Comparison of ENCODE assay signal across 10 cellular contexts in the genomic region with DNA sequence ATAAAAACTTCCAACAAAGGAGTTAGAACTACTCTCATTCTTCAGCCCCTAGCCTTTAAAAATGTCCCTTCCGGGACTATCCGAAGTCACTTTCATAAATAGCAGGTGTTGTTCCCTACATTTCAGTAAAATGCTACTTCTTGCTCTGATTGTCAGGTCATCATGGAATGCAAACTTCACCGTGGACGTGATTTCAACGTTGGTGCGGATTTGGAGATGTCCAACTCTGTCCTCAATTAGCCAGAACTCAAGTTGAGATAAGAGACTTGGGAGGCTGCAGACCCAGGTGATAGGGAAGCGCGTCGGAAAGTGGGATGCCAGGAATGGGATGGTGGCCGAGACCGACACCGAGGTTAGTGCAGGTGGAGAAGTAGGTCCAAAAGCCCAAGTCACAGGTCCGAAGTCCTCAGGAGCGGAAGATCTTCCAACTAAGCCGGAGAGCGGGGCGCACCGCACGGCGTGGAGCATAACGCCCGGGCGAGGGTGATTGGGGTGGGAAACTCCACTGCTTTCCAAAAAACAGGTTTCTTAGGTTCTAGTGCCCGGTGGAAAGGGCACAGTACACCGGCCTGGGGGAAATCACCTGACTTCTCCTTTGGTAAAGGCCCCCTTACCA. TPM values are rescaled to one million over a fixed set of nuclear protein-coding genes. Genes with fewer than 3 reads are reported as not detected.
DNase-seq lines count a peak whose midpoint lies in the region; ATAC-seq and TF ChIP-seq lines count a peak whose summit lies in the region.
"Had no signal": no experiment of that assay in that cellular context is flagged by ENCODE, and none has a peak within 500 bp of the region (broad histone marks: within the 10 kb centered on the region; RNA-seq: fewer than 3 reads in every experiment).

No MANE protein-coding gene starts in this region.

- H3K36me3 Mint-ChIP-seq in activated naive CD4-positive, alpha-beta T cell treated with anti-CD3 and anti-CD28 coated beads, Interleukin-2, amount 50 U/mL, for 24 hours: peaks cover 14% of the 10 kb centered on the region
- peaks cover 24% of the 10 kb centered on the region for H3K36me3 Mint-ChIP-seq in activated T-helper 1 cell treated with anti-CD3 and anti-CD28 coated beads, Interleukin-12 subunit alpha, Interleukin-12 subunit beta, Interleukin-2, Interleukin-4 antibody, amounts not matched to agents 30 ng/mL and 10 ng/mL and 1 ng/mL, durations not matched to agents 14 hours and 24 hours and 36 hours (ENCODE audit: low read depth)
- H3K36me3 Mint-ChIP-seq in immature natural killer cell: peaks cover 9 to 13% (median 9%) of the 10 kb centered on the region in 3 donors

- peak overlapping the region; percentile 66 for H3K27ac Mint-ChIP-seq in activated naive CD4-positive, alpha-beta T cell treated with anti-CD3 and anti-CD28 coated beads, Interleukin-2, amount 50 U/mL, for 24 hours
- H3K27ac Mint-ChIP-seq in activated T-helper 1 cell treated with anti-CD3 and anti-CD28 coated beads, Interleukin-12 subunit alpha, Interleukin-12 subunit beta, Interleukin-2, Interleukin-4 antibody, amounts not matched to agents 30 ng/mL and 10 ng/mL and 1 ng/mL, durations not matched to agents 14 hours and 24 hours and 36 hours: peak overlapping the region; percentile 79
- peak overlapping the region; percentile 85 to 94 (median 86) for H3K27ac Mint-ChIP-seq in immature natural killer cell

- peaks cover 30% of the 10 kb centered on the region for H3K4me1 Mint-ChIP-seq in activated naive CD4-positive, alpha-beta T cell treated with anti-CD3 and anti-CD28 coated beads, Interleukin-2, amount 50 U/mL, for 24 hours
- peaks cover 36% of the 10 kb centered on the region for H3K4me1 Mint-ChIP-seq in activated T-helper 1 cell treated with anti-CD3 and anti-CD28 coated beads, Interleukin-12 subunit alpha, Interleukin-12 subunit beta, Interleukin-2, Interleukin-4 antibody, amounts not matched to agents 30 ng/mL and 10 ng/mL and 1 ng/mL, durations not matched to agents 14 hours and 24 hours and 36 hours (ENCODE audit: low read depth)
- H3K4me1 Mint-ChIP-seq in immature natural killer cell: peaks cover 34 to 44% of the 10 kb centered on the region in 2 donors

- H3K36me3 ChIP-seq in suprapubic skin: peaks cover 13% of the 10 kb centered on the region

- no peaks in the 10 kb centered on the region for H3K9me3 ChIP-seq in suprapubic skin

- TF ChIP-seq EP300 in suprapubic skin (IDR thresholded peaks at IDR 0.05): no peak

- no peak for TF ChIP-seq CTCF in suprapubic skin (IDR thresholded peaks at IDR 0.05)

- peaks cover 10% of the 10 kb centered on the region for H3K9me3 Mint-ChIP-seq in activated naive CD4-positive, alpha-beta T cell treated with anti-CD3 and anti-CD28 coated beads, Interleukin-2, amount 50 U/mL, for 24 hours
- peaks cover 4% of the 10 kb centered on the region for H3K9me3 Mint-ChIP-seq in activated T-helper 1 cell treated with anti-CD3 and anti-CD28 coated beads, Interleukin-12 subunit alpha, Interleukin-12 subunit beta, Interleukin-2, Interleukin-4 antibody, amounts not matched to agents 30 ng/mL and 10 ng/mL and 1 ng/mL, durations not matched to agents 14 hours and 24 hours and 36 hours
- H3K9me3 Mint-ChIP-seq in immature natural killer cell: peaks cover 0 to 2% (median 0%) of the 10 kb centered on the region in 6 donors

- H3K4me3 Mint-ChIP-seq in activated naive CD4-positive, alpha-beta T cell treated with anti-CD3 and anti-CD28 coated beads, Interleukin-2, amount 50 U/mL, for 24 hours: peak overlapping the region; percentile 73
- peak overlapping the region; percentile 74 for H3K4me3 Mint-ChIP-seq in activated T-helper 1 cell treated with anti-CD3 and anti-CD28 coated beads, Interleukin-12 subunit alpha, Interleukin-12 subunit beta, Interleukin-2, Interleukin-4 antibody, amounts not matched to agents 30 ng/mL and 10 ng/mL and 1 ng/mL, durations not matched to agents 14 hours and 24 hours and 36 hours
- peak overlapping the region; percentile 73 to 89 (median 84) for H3K4me3 Mint-ChIP-seq in immature natural killer cell

- H3K27me3 Mint-ChIP-seq in activated naive CD4-positive, alpha-beta T cell treated with anti-CD3 and anti-CD28 coated beads, Interleukin-2, amount 50 U/mL, for 24 hours: peaks cover 36% of the 10 kb centered on the region
- peaks cover 33% of the 10 kb centered on the region for H3K27me3 Mint-ChIP-seq in activated T-helper 1 cell treated with anti-CD3 and anti-CD28 coated beads, Interleukin-12 subunit alpha, Interleukin-12 subunit beta, Interleukin-2, Interleukin-4 antibody, amounts not matched to agents 30 ng/mL and 10 ng/mL and 1 ng/mL, durations not matched to agents 14 hours and 24 hours and 36 hours (ENCODE audit: insufficient read depth)
- H3K27me3 Mint-ChIP-seq in immature natural killer cell (ENCODE audit: low read depth in 3 of 3): peaks cover 29 to 56% (median 31%) of the 10 kb centered on the region in 3 donors

- H3K4me1 ChIP-seq in suprapubic skin: peaks cover 30% of the 10 kb centered on the region

- no peak overlapping the region for H3K27ac ChIP-seq in suprapubic skin
- H3K27ac ChIP-seq: SK-N-MC had no signal

- TF ChIP-seq POLR2A in suprapubic skin (IDR thresholded peaks at IDR 0.05): no peak

- H3K27me3 ChIP-seq in suprapubic skin: peaks cover 53% of the 10 kb centered on the region

- 74% methylated on average over 25 of the region's 25 CpGs for WGBS in suprapubic skin

- H3K4me3 ChIP-seq in suprapubic skin: peak overlapping the region; percentile 57
- H3K4me3 ChIP-seq: SK-N-MC had no signal

- intact Hi-C loops in activated T-helper 1 cell treated with anti-CD3 and anti-CD28 coated beads, Interleukin-12 subunit alpha, Interleukin-12 subunit beta, Interleukin-2, Interleukin-4 antibody, amounts not matched to agents 30 ng/mL and 10 ng/mL and 1 ng/mL, durations not matched to agents 14 hours and 24 hours and 36 hours (cut with micrococcal nuclease): loop anchor here (1.0 kb wide), 1 partner anchor 8 kb away; no protein-coding TSS in a partner anchor

- DNase-seq in activated naive CD4-positive, alpha-beta T cell (lab: John Stamatoyannopoulos, UW): no peak
- no peak for DNase-seq in activated T-helper 1 cell treated with anti-CD3 and anti-CD28 coated beads, Interleukin-12 subunit alpha, Interleukin-12 subunit beta, Interleukin-2, Interleukin-4 antibody, amounts not matched to agents 30 ng/mL and 10 ng/mL and 1 ng/mL, durations not matched to agents 14 hours and 24 hours and 36 hours (ENCODE audit: low spot score)
- DNase-seq in immature natural killer cell: no peak
- no peak for DNase-seq in suprapubic skin (ENCODE audit: low spot score in 2 of 2)
- DNase-seq: NCI-H82 had no signal

- ATAC-seq in HG03442 (IDR thresholded peaks at IDR 0.05; ENCODE audit: unreplicated experiment): no peak
- no peak for ATAC-seq in HG03175 (IDR thresholded peaks at IDR 0.05; ENCODE audit: unreplicated experiment)
- no peak for ATAC-seq in HG02642 (IDR thresholded peaks at IDR 0.05; ENCODE audit: poor library complexity, unreplicated experiment)

RNA-seq across cellular contexts. Expression of a gene that starts 11.5 kb away (rescaled TPM):
- total RNA-seq in activated T-helper 1 cell treated with anti-CD3 and anti-CD28 coated beads, Interleukin-12 subunit alpha, Interleukin-12 subunit beta, Interleukin-2, Interleukin-4 antibody, amounts not matched to agents 30 ng/mL and 10 ng/mL and 1 ng/mL, durations not matched to agents 14 hours and 24 hours and 36 hours: 0.18 TPM in 1 of 2 replicates, not detected in the other
- not detected for polyA plus RNA-seq in immature natural killer cell
- total RNA-seq in suprapubic skin: 1 to 10 TPM in 1 of 4 donors, under 1 TPM in 2, not detected in 1; 0.34 to 1.1 (median 0.72) TPM

RNA-seq across cellular contexts. Expression of a gene that starts 12.9 kb away (rescaled TPM):
- total RNA-seq in activated T-helper 1 cell treated with anti-CD3 and anti-CD28 coated beads, Interleukin-12 subunit alpha, Interleukin-12 subunit beta, Interleukin-2, Interleukin-4 antibody, amounts not matched to agents 30 ng/mL and 10 ng/mL and 1 ng/mL, durations not matched to agents 14 hours and 24 hours and 36 hours: 59.3 and 66.5 TPM in 2 replicates
- polyA plus RNA-seq in immature natural killer cell: 10 to 100 TPM; 23.4 to 52.9 (median 29.6) TPM
- 10 to 100 TPM; 24.4 to 55.3 (median 38.5) TPM for total RNA-seq in suprapubic skin

RNA-seq across cellular contexts. Expression of a gene that starts 17.6 kb away (rescaled TPM):
- total RNA-seq in activated T-helper 1 cell treated with anti-CD3 and anti-CD28 coated beads, Interleukin-12 subunit alpha, Interleukin-12 subunit beta, Interleukin-2, Interleukin-4 antibody, amounts not matched to agents 30 ng/mL and 10 ng/mL and 1 ng/mL, durations not matched to agents 14 hours and 24 hours and 36 hours: 78.7 and 84.4 TPM in 2 replicates
- 100 to 1,000 TPM in 1 of 3 donors, 10 to 100 TPM in 2; 80.5 to 112 (median 82.6) TPM for polyA plus RNA-seq in immature natural killer cell
- total RNA-seq in suprapubic skin: 10 to 100 TPM; 32.9 to 46.7 (median 37.1) TPM
